ENCODE assay signal across 34 cellular contexts in genomic region chr19:16760990-16761389, GRCh38. TPM values are rescaled to one million over a fixed set of nuclear protein-coding genes. Genes with fewer than 3 reads are reported as not detected.
"Had no signal": no experiment of that assay in that cellular context is flagged by ENCODE, and none has a peak within 500 bp of the region (broad histone marks: within the 10 kb centered on the region; RNA-seq: fewer than 3 reads in every experiment).

No MANE protein-coding gene starts in this region.

- H3K27ac Mint-ChIP-seq: activated B cell treated with CpG ODN at 0.5 μM for 24 hours; activated CD4-positive, alpha-beta memory T cell treated with anti-CD3 and anti-CD28 coated beads for 36 hours; activated CD4-positive, alpha-beta T cell treated with anti-CD3 and anti-CD28 coated beads, Interleukin-2, amount 10 ng/mL, durations not matched to agents 24 days and 14 days; activated CD8-positive, alpha-beta T cell treated with anti-CD3 and anti-CD28 coated beads for 36 hours; activated naive CD8-positive, alpha-beta T cell; activated naive CD8-positive, alpha-beta T cell treated with anti-CD3 and anti-CD28 coated beads, Interleukin-2, amount 10 ng/mL, durations not matched to agents 7 days and 5 days; activated naive CD8-positive, alpha-beta T cell treated with anti-CD3 and anti-CD28 coated beads, Interleukin-2, amount 50 U/mL, for 24 hours; activated T-cell treated with anti-CD3 and anti-CD28 coated beads, Interleukin-2, amount 50 U/mL, for 24 hours; activated T-helper 2 cell treated with anti-CD3 and anti-CD28 coated beads, Interferon-gamma antibody, Interleukin-2, Interleukin-4, amounts not matched to agents 10 μg/mL and 5 μg/mL and 100 μg/mL, durations not matched to agents 14 hours and 24 hours and 36 hours; brain; T-cell; T-helper 2 cell treated with Interferon-gamma antibody and Interleukin-4, amounts not matched to agents 5 μg/mL and 100 μg/mL, for 36 hours had no signal

- ATAC-seq: activated CD8-positive, alpha-beta T cell treated with anti-CD3 and anti-CD28 coated beads for 36 hours; activated naive CD8-positive, alpha-beta T cell treated with anti-CD3 and anti-CD28 coated beads, Interleukin-2, amount 50 U/mL, for 24 hours; T-cell had no signal

- H3K4me1 Mint-ChIP-seq: activated CD4-positive, alpha-beta T cell treated with anti-CD3 and anti-CD28 coated beads, Interleukin-2, amount 10 ng/mL, durations not matched to agents 24 days and 14 days; activated naive CD8-positive, alpha-beta T cell treated with anti-CD3 and anti-CD28 coated beads, Interleukin-2, amount 10 ng/mL, durations not matched to agents 7 days and 5 days; activated naive CD8-positive, alpha-beta T cell treated with anti-CD3 and anti-CD28 coated beads, Interleukin-2, amount 50 U/mL, for 24 hours; brain; central memory CD8-positive, alpha-beta T cell; T-cell had no signal

- H3K9me3 Mint-ChIP-seq: activated B cell treated with CpG ODN at 0.5 μM for 24 hours; activated CD4-positive, alpha-beta memory T cell treated with anti-CD3 and anti-CD28 coated beads for 36 hours; activated CD4-positive, alpha-beta T cell treated with anti-CD3 and anti-CD28 coated beads, Interleukin-2, amount 10 ng/mL, durations not matched to agents 24 days and 14 days; activated CD8-positive, alpha-beta T cell treated with anti-CD3 and anti-CD28 coated beads for 36 hours; activated naive CD8-positive, alpha-beta T cell treated with anti-CD3 and anti-CD28 coated beads, Interleukin-2, amount 50 U/mL, for 24 hours; activated T-cell treated with anti-CD3 and anti-CD28 coated beads, Interleukin-2, amount 50 U/mL, for 24 hours; activated T-helper 2 cell treated with anti-CD3 and anti-CD28 coated beads, Interferon-gamma antibody, Interleukin-2, Interleukin-4, amounts not matched to agents 10 μg/mL and 5 μg/mL and 100 μg/mL, durations not matched to agents 14 hours and 24 hours and 36 hours; central memory CD8-positive, alpha-beta T cell; T-cell; T-helper 2 cell treated with Interferon-gamma antibody and Interleukin-4, amounts not matched to agents 5 μg/mL and 100 μg/mL, for 36 hours had no signal

- H3K9me3 ChIP-seq: ascending aorta had no signal

- H3K36me3 Mint-ChIP-seq: activated CD4-positive, alpha-beta memory T cell treated with anti-CD3 and anti-CD28 coated beads for 36 hours; activated naive CD8-positive, alpha-beta T cell; activated naive CD8-positive, alpha-beta T cell treated with anti-CD3 and anti-CD28 coated beads, Interleukin-2, amount 10 ng/mL, durations not matched to agents 7 days and 5 days; brain; T-cell had no signal

- H3K4me3 Mint-ChIP-seq: activated B cell treated with CpG ODN at 0.5 μM for 24 hours; activated CD4-positive, alpha-beta memory T cell treated with anti-CD3 and anti-CD28 coated beads for 36 hours; activated CD4-positive, alpha-beta T cell treated with anti-CD3 and anti-CD28 coated beads, Interleukin-2, amount 10 ng/mL, durations not matched to agents 24 days and 14 days; activated CD8-positive, alpha-beta T cell treated with anti-CD3 and anti-CD28 coated beads for 36 hours; activated naive CD8-positive, alpha-beta T cell; activated naive CD8-positive, alpha-beta T cell treated with anti-CD3 and anti-CD28 coated beads, Interleukin-2, amount 10 ng/mL, durations not matched to agents 7 days and 5 days; activated naive CD8-positive, alpha-beta T cell treated with anti-CD3 and anti-CD28 coated beads, Interleukin-2, amount 50 U/mL, for 24 hours; activated T-cell treated with anti-CD3 and anti-CD28 coated beads, Interleukin-2, amount 50 U/mL, for 24 hours; brain; central memory CD8-positive, alpha-beta T cell; T-cell; T-helper 2 cell treated with Interferon-gamma antibody and Interleukin-4, amounts not matched to agents 5 μg/mL and 100 μg/mL, for 36 hours had no signal

- DNase-seq: activated B cell treated with CpG ODN at 0.5 μM for 24 hours; activated CD4-positive, alpha-beta memory T cell treated with anti-CD3 and anti-CD28 coated beads for 36 hours; activated CD4-positive, alpha-beta T cell treated with anti-CD3 and anti-CD28 coated beads for 4 hours; activated CD4-positive, alpha-beta T cell treated with anti-CD3 and anti-CD28 coated beads, Interleukin-2, amount 10 ng/mL, durations not matched to agents 24 days and 14 days; activated CD4-positive, alpha-beta T cell treated with anti-CD3 and anti-CD28 coated beads, Interleukin-2, amount 50 U/mL, for 1 hour; activated CD4-positive, alpha-beta T cell treated with anti-CD3 and anti-CD28 coated beads, Interleukin-2, amount 50 U/mL, for 4 hours; activated CD4-positive, CD25-positive, alpha-beta regulatory T cell treated with anti-CD3 and anti-CD28 coated beads, Interleukin-2, amount 50 U/mL, for 72 hours; activated CD8-positive, alpha-beta memory T cell treated with anti-CD3 and anti-CD28 coated beads, Interleukin-2, amount 50 U/mL, for 4 hours; activated CD8-positive, alpha-beta T cell treated with anti-CD3 and anti-CD28 coated beads for 36 hours; activated effector memory CD4-positive, alpha-beta T cell treated with Interleukin-2 at 50 U/mL for 16 hours; activated gamma-delta T cell; activated naive CD4-positive, alpha-beta T cell treated with anti-CD3 and anti-CD28 coated beads, Interleukin-2, amount 50 U/mL, for 16 hours; activated naive CD4-positive, alpha-beta T cell treated with Interleukin-2 at 50 U/mL for 16 hours; activated naive CD8-positive, alpha-beta T cell treated with anti-CD3 and anti-CD28 coated beads, Interleukin-2, amount 10 ng/mL, durations not matched to agents 7 days and 5 days; activated naive CD8-positive, alpha-beta T cell treated with anti-CD3 and anti-CD28 coated beads, Interleukin-2, amount 50 U/mL, for 24 hours; activated T-cell treated with anti-CD3 and anti-CD28 coated beads for 4 hours; activated T-cell treated with anti-CD3 and anti-CD28 coated beads, Interleukin-2, amount 50 U/mL, for 24 hours; activated T-cell treated with anti-CD3 and anti-CD28 coated beads, Interleukin-2, amount 50 U/mL, for 48 hours; amygdala; anterior cingulate cortex; caudate nucleus; cerebellar nuclear complex; T-cell; T-helper 2 cell; T-helper 9 cell had no signal

RNA-seq across cellular contexts. Expression of gene NWD1, which starts 41.3 kb away (rescaled TPM):
- total RNA-seq: activated CD4-positive, alpha-beta memory T cell treated with anti-CD3 and anti-CD28 coated beads for 36 hours; activated CD4-positive, alpha-beta T cell treated with anti-CD3 and anti-CD28 coated beads, Interleukin-2, amount 10 ng/mL, durations not matched to agents 24 days and 14 days; activated CD8-positive, alpha-beta memory T cell treated with anti-CD3 and anti-CD28 coated beads for 36 hours; activated CD8-positive, alpha-beta T cell treated with anti-CD3 and anti-CD28 coated beads for 36 hours; activated naive CD8-positive, alpha-beta T cell treated with anti-CD3 and anti-CD28 coated beads, Interleukin-2, amount 10 ng/mL, durations not matched to agents 7 days and 5 days; activated T-helper 2 cell treated with anti-CD3 and anti-CD28 coated beads, Interferon-gamma antibody, Interleukin-2, Interleukin-4, amounts not matched to agents 10 μg/mL and 5 μg/mL and 100 μg/mL, durations not matched to agents 14 hours and 24 hours and 36 hours; ascending aorta; chondrocyte; T-helper 1 cell treated with Interleukin-12 subunit alpha and Interleukin-12 subunit beta and Interleukin-4 antibody, amounts not matched to agents 30 ng/mL and 1 ng/mL, for 36 hours had no signal
